Comparison of ENCODE assay signal across 9 cellular contexts in the genomic region with DNA sequence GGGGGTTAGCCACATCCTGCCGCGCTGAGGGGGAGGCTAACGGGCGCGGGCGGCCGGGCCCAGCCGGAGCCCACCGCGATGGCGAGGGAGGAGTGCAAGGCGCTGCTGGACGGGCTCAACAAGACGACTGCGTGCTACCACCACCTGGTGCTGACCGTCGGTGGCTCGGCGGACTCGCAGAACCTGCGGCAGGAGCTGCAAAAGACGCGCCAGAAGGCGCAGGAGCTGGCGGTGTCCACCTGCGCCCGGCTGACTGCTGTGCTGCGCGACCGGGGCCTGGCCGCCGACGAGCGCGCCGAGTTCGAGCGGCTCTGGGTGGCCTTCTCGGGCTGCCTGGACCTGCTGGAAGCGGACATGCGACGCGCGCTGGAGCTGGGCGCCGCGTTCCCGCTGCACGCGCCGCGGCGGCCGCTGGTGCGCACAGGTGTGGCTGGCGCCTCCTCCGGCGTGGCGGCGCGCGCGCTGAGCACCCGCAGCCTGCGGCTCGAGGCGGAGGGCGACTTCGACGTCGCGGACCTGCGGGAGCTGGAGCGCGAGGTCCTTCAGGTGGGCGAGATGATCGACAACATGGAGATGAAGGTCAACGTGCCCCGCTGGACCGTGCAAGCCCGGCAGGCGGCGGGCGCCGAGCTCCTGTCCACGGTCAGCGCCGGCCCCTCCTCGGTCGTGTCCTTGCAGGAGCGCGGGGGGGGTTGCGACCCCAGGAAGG. TPM values are rescaled to one million over a fixed set of nuclear protein-coding genes. Genes with fewer than 3 reads are reported as not detected.
DNase-seq lines count a peak whose midpoint lies in the region; ATAC-seq and TF ChIP-seq lines count a peak whose summit lies in the region.
"Had no signal": no experiment of that assay in that cellular context is flagged by ENCODE, and none has a peak within 500 bp of the region (broad histone marks: within the 10 kb centered on the region; RNA-seq: fewer than 3 reads in every experiment).

No MANE protein-coding gene starts in this region.

- H3K27me3 ChIP-seq in body of pancreas (peaks cover 0 to 4% of the 10 kb centered on the region in 2 donors), thymus (ENCODE audit: control insufficient read depth, insufficient read depth) (peaks cover 41% of the 10 kb centered on the region)

- TF ChIP-seq CTCF in body of pancreas (IDR thresholded peaks at IDR 0.05): peak in 1 of 7 experiments; percentile 5

- 5 to 33% methylated on average over 3 to 89 of the region's 93 CpGs for WGBS in body of pancreas, 2 donors
- 4% methylated on average over 93 of the region's 93 CpGs for WGBS in thymus

- peak overlapping the region; percentile 61; the same call in 1 of the 2 replicates for H3K9ac ChIP-seq in ES-I3 (ENCODE audit: low read depth, low read length)

- H3K36me3 ChIP-seq in ES-I3 (ENCODE audit: insufficient read depth, low read length) (no peaks in the 10 kb centered on the region), body of pancreas (replicated peaks in 1 of 2; ENCODE audit: insufficient read depth in 1 of 2, low read depth in 2 of 2) (no peaks in the 10 kb centered on the region), thymus (ENCODE audit: control insufficient read depth, insufficient read depth) (no peaks in the 10 kb centered on the region)

- H3K4me3 ChIP-seq in body of pancreas (peak overlapping the region in 1 of 2 donors; percentile 93), thymus (ENCODE audit: low read length) (peak overlapping the region; percentile 77)

- no peak for ATAC-seq in body of pancreas
- ATAC-seq in GM18505 (IDR thresholded peaks at IDR 0.05; ENCODE audit: unreplicated experiment): no peak
- ATAC-seq in HG02981 (IDR thresholded peaks at IDR 0.05; ENCODE audit: unreplicated experiment): no peak

- peaks cover 4% of the 10 kb centered on the region; the same call in 1 of the 2 replicates for H3K4me1 ChIP-seq in ES-I3 (ENCODE audit: insufficient read depth, low read length)
- peaks cover 30% of the 10 kb centered on the region for H3K4me1 ChIP-seq in body of pancreas
- H3K4me1 ChIP-seq in thymus (ENCODE audit: control insufficient read depth, insufficient read depth, low read length): peaks cover 24% of the 10 kb centered on the region

- H3K9me3 ChIP-seq in ES-I3 (ENCODE audit: control insufficient read depth, insufficient read depth, low read length) (no peaks in the 10 kb centered on the region), body of pancreas (no peaks in the 10 kb centered on the region), thymus (ENCODE audit: control insufficient read depth) (no peaks in the 10 kb centered on the region)

- TF ChIP-seq POLR2A in body of pancreas (IDR thresholded peaks at IDR 0.05): no peak
- TF ChIP-seq POLR2A in GM18505 (IDR thresholded peaks at IDR 0.05; ENCODE audit: borderline replicate concordance, extremely low read depth, insufficient read depth, insufficient read length): no peak

- peak; percentile 91 for DNase-seq in NCI-H2227 (lab: John Stamatoyannopoulos, UW; ENCODE audit: unreplicated experiment)
- peak in 3 of 4 donors; percentile 20 to 43 (median 30) for DNase-seq in body of pancreas
- DNase-seq in left kidney (ENCODE audit: low read depth, low spot score): peak; percentile 66
- no peak for DNase-seq in stimulated activated CD8-positive, alpha-beta memory T cell treated with anti-CD3 and anti-CD28 coated beads, Interleukin-4, amount 100 ng/mL, for 48 hours

- no peak overlapping the region for H3K27ac ChIP-seq in body of pancreas
- H3K27ac ChIP-seq in thymus (ENCODE audit: low read depth): no peak overlapping the region

- intact Hi-C loops in body of pancreas (cut with DNase I): no loop called here

RNA-seq across cellular contexts. Expression of a gene that starts 0.7 kb away (rescaled TPM):
- not detected for total RNA-seq in body of pancreas
- polyA plus RNA-seq in thymus: 0.11 TPM
- total RNA-seq: T-helper 1 cell treated with Interleukin-12 subunit alpha and Interleukin-12 subunit beta and Interleukin-4 antibody, amounts not matched to agents 30 ng/mL and 1 ng/mL, for 36 hours had no signal

RNA-seq across cellular contexts. Expression of a gene that starts 1.4 kb away (rescaled TPM):
- 10 to 100 TPM in 1 of 2 donors, 1 to 10 TPM in 1; 9.6 to 16.2 TPM for total RNA-seq in body of pancreas
- 19.1 TPM for polyA plus RNA-seq in thymus

RNA-seq across cellular contexts. Expression of a gene that starts 15.3 kb away (rescaled TPM):
- total RNA-seq in body of pancreas: 1 to 10 TPM; 2.3 to 3.9 TPM
- 11.1 TPM for polyA plus RNA-seq in thymus

RNA-seq across cellular contexts. Expression of a gene that starts 43.2 kb away (rescaled TPM):
- under 1 TPM in 1 of 2 donors, not detected in 1; 0.52 TPM for total RNA-seq in body of pancreas
- polyA plus RNA-seq in thymus: 0.48 TPM
